ENCODE assay signal across 6 cellular contexts in genomic region chr12:520119-520518, GRCh38.
"Had no signal": no experiment of that assay in that cellular context is flagged by ENCODE, and none has a peak within 500 bp of the region (broad histone marks: within the 10 kb centered on the region; RNA-seq: fewer than 3 reads in every experiment).

No MANE protein-coding gene starts in this region.

- H3K9ac ChIP-seq: GM23248 had no signal

- DNase-seq: GM23248, GOT3, H7, IMR-90 had no signal

- H2AFZ ChIP-seq: GM23248 had no signal

- H3K36me3 ChIP-seq: HAP-1 had no signal

- ATAC-seq: K562 had no signal

- H3K9me3 ChIP-seq: HAP-1 had no signal

- H3K27ac ChIP-seq: GM23248 had no signal

- H3K4me3 ChIP-seq: GM23248, HAP-1, K562 had no signal
